Comparison of ENCODE assay signal across 31 cellular contexts in genomic region chr15:66876423-66876730, GRCh38.
DNase-seq lines count a peak whose midpoint lies in the region; ATAC-seq, FAIRE-seq and TF ChIP-seq lines count a peak whose summit lies in the region.
"Had no signal": no experiment of that assay in that cellular context is flagged by ENCODE, and none has a peak within 500 bp of the region (broad histone marks: within the 10 kb centered on the region; RNA-seq: fewer than 3 reads in every experiment).

No MANE protein-coding gene starts in this region.

- no peak overlapping the region for H2AK5ac ChIP-seq in H1 (ENCODE audit: low read depth, low read length)

- TF ChIP-seq EP300 in H1 (IDR thresholded peaks at IDR 0.05; ENCODE audit: borderline replicate concordance in 1 of 2, low read depth in 2 of 2, low read length in 2 of 2): no peak

- H3K18ac ChIP-seq in H1 (ENCODE audit: extremely low read depth, low read length): no peak overlapping the region

- no peak overlapping the region for H4K5ac ChIP-seq in H1 (ENCODE audit: insufficient read length, low read depth, low read length)

- no peaks in the 10 kb centered on the region for H3K36me3 Mint-ChIP-seq in nephron progenitor cell (ENCODE audit: low read depth)
- H3K36me3 Mint-ChIP-seq: brain; CD8-positive, alpha-beta memory T cell had no signal

- TF ChIP-seq CTCF in left ventricle myocardium inferior (IDR thresholded peaks at IDR 0.05; ENCODE audit: borderline replicate concordance): no peak
- TF ChIP-seq CTCF in right atrium auricular region (IDR thresholded peaks at IDR 0.05): no peak
- TF ChIP-seq CTCF in H1 (IDR thresholded peaks at IDR 0.05; ENCODE audit: control extremely low read depth in 1 of 3, insufficient read depth in 1 of 3, low read depth in 1 of 3, low read length in 3 of 3): no peak
- no peak for TF ChIP-seq CTCF in nephron progenitor cell (IDR thresholded peaks at IDR 0.05)

- H3K4me2 ChIP-seq in H1 (ENCODE audit: insufficient read depth in 1 of 2, low read depth in 2 of 2, low read length in 2 of 2): no peak overlapping the region
- H3K4me2 ChIP-seq: A549, smooth muscle cell had no signal

- H4K91ac ChIP-seq in H1 (replicated peaks; ENCODE audit: insufficient read length, low read length): no peak overlapping the region

- POLR2A ChIA-PET in H1 (lab: Charles Lee; ENCODE audit: partially characterized antibody): no interaction called here

- H3K79me1 ChIP-seq in H1 (ENCODE audit: low read depth, low read length): no peaks in the 10 kb centered on the region

- H3K27me3 ChIP-seq in left ventricle myocardium inferior (ENCODE audit: low read depth): no peaks in the 10 kb centered on the region
- H3K27me3 ChIP-seq in right atrium auricular region: no peaks in the 10 kb centered on the region
- no peaks in the 10 kb centered on the region for H3K27me3 ChIP-seq in H1 (replicated peaks in 1 of 4; ENCODE audit: control insufficient read depth in 3 of 4, extremely low read depth in 1 of 4, insufficient read depth in 3 of 4, low read length in 3 of 4)
- H3K27me3 ChIP-seq in aorta (ENCODE audit: control insufficient read depth in 1 of 2, insufficient read depth in 2 of 2, low read length in 1 of 2): no peaks in the 10 kb centered on the region
- H3K27me3 ChIP-seq: adrenal gland, ovary, tibial nerve had no signal

- no peaks in the 10 kb centered on the region for H3K23me2 ChIP-seq in H1 (ENCODE audit: low read depth, low read length)

- peaks cover 48% of the 10 kb centered on the region for H3K4me1 Mint-ChIP-seq in nephron progenitor cell
- H3K4me1 Mint-ChIP-seq: CD8-positive, alpha-beta memory T cell had no signal

- 70% methylated on average over 3 of the region's 5 CpGs; no CpG with 5 or more reads in 1 of the 2 experiments for WGBS in H1 (ENCODE audit: extremely low coverage in 1 of 2, insufficient coverage in 1 of 2, insufficient read length in 1 of 2, insufficient replicate concordance in 2 of 2, low coverage in 1 of 2, low lambda C conversion rate in 2 of 2, missing lambda C conversion rate in 1 of 2), 2 experiments
- WGBS in aorta, 2 donors: 65 to 76% methylated on average over 4 to 5 of the region's 5 CpGs

- peaks cover 14% of the 10 kb centered on the region for H3K27me3 Mint-ChIP-seq in nephron progenitor cell (ENCODE audit: low read depth, poor library complexity)

- no peak overlapping the region for H4K8ac ChIP-seq in H1 (ENCODE audit: extremely low read depth, insufficient read depth, low read length)

- TF ChIP-seq RAD21 in H1 (IDR thresholded peaks at IDR 0.05 in 1 of 2, conservative IDR thresholded peaks at IDR 0.05 in 1 of 2; ENCODE audit: low read depth in 2 of 2, low read length in 2 of 2): no peak

- no peak overlapping the region for H3K56ac ChIP-seq in H1 (replicated peaks; ENCODE audit: insufficient read length, low read depth, low read length)

- H3K4me3 ChIP-seq in left ventricle myocardium inferior (no peak overlapping the region), right atrium auricular region (no peak overlapping the region), H1 (ENCODE audit: extremely low read depth in 1 of 4, insufficient read depth in 2 of 4, low read depth in 3 of 4, low read length in 4 of 4) (no peak overlapping the region), aorta (ENCODE audit: low read length in 2 of 2) (no peak overlapping the region)
- H3K4me3 ChIP-seq: A549, adrenal gland, lower lobe of right lung, mucosa of descending colon, ovary, SK-N-MC, smooth muscle cell, tibial nerve had no signal

- no peak overlapping the region for H3K4me3 Mint-ChIP-seq in nephron progenitor cell
- H3K4me3 Mint-ChIP-seq: activated CD4-positive, alpha-beta memory T cell treated with anti-CD3 and anti-CD28 coated beads, Interleukin-2, amount 10 ng/mL, durations not matched to agents 7 days and 5 days; brain; CD8-positive, alpha-beta memory T cell; nephron; T-helper 1 cell treated with Interleukin-12 subunit alpha and Interleukin-12 subunit beta and Interleukin-4 antibody, amounts not matched to agents 30 μg/mL and 1 μg/mL, for 36 hours had no signal

- peak; percentile 9 for ATAC-seq in aorta (ENCODE audit: low FRiP score)
- ATAC-seq: lower lobe of right lung, mucosa of descending colon had no signal

- no peak overlapping the region for H2BK15ac ChIP-seq in H1 (ENCODE audit: low read length)

- peaks cover 0 to 2% of the 10 kb centered on the region in 2 experiments for H4K20me1 ChIP-seq in H1 (replicated peaks in 1 of 2; ENCODE audit: control insufficient read depth in 1 of 2, insufficient read depth in 2 of 2, low read length in 2 of 2)

- peak overlapping the region; percentile 46; the same call in 1 of the 2 replicates for H2AFZ ChIP-seq in H1 (ENCODE audit: low read length)

- no peak overlapping the region for H3K23ac ChIP-seq in H1 (ENCODE audit: insufficient read length)

- intact Hi-C loops in left ventricle myocardium inferior (cut with micrococcal nuclease): no loop called here
- intact Hi-C loops in aorta (cut with DNase I): no loop called here

- no peak overlapping the region for H3K27ac Mint-ChIP-seq in nephron progenitor cell
- H3K27ac Mint-ChIP-seq: activated CD4-positive, alpha-beta memory T cell treated with anti-CD3 and anti-CD28 coated beads, Interleukin-2, amount 10 ng/mL, durations not matched to agents 7 days and 5 days; brain; CD8-positive, alpha-beta memory T cell; T-helper 1 cell treated with Interleukin-12 subunit alpha and Interleukin-12 subunit beta and Interleukin-4 antibody, amounts not matched to agents 30 μg/mL and 1 μg/mL, for 36 hours had no signal

- DNase-seq in left ventricle myocardium inferior: no peak
- DNase-seq in right atrium auricular region (ENCODE audit: low spot score): no peak
- DNase-seq in OCI-M1 (lab: John Stamatoyannopoulos, UW): peak; percentile 16
- no peak for DNase-seq in H1 (ENCODE audit: low read depth in 1 of 2, low spot score in 2 of 2)
- DNase-seq in aorta: no peak
- DNase-seq in GM12892 (ENCODE audit: insufficient read length): no peak
- no peak for DNase-seq in nephron progenitor cell
- DNase-seq in ACHN: no peak
- DNase-seq: activated CD4-positive, alpha-beta memory T cell treated with anti-CD3 and anti-CD28 coated beads, Interleukin-2, amount 10 ng/mL, durations not matched to agents 7 days and 5 days; activated CD4-positive, alpha-beta T cell treated with anti-CD3 and anti-CD28 coated beads for 1 hour; CD8-positive, alpha-beta memory T cell; effector memory CD4-positive, alpha-beta T cell; erythroblast; lower lobe of right lung; mucosa of descending colon; NCI-H1105; NCI-H1930; NCI-H2227 treated with DMSO at 0.1 percent for 48 hours; ovary; retina; RPMI8226; stimulated activated CD4-positive, alpha-beta T cell treated with anti-CD3 and anti-CD28 coated beads, Interleukin-2, amount 100 ng/mL, for 24 hours had no signal

- no peak overlapping the region for H3K4ac ChIP-seq in H1 (replicated peaks; ENCODE audit: insufficient read length, low read depth, low read length)

- H3K27ac ChIP-seq in left ventricle myocardium inferior (replicated peaks): peak overlapping the region; percentile 92
- H3K27ac ChIP-seq in right atrium auricular region: no peak overlapping the region
- no peak overlapping the region for H3K27ac ChIP-seq in H1 (ENCODE audit: low read depth, low read length)
- no peak overlapping the region for H3K27ac ChIP-seq in aorta (ENCODE audit: low read depth in 1 of 2, low read length in 2 of 2)
- H3K27ac ChIP-seq: adrenal gland, lower lobe of right lung, ovary, SK-N-MC, tibial nerve had no signal

- no peak overlapping the region for H2BK20ac ChIP-seq in H1 (ENCODE audit: low read length)

- FAIRE-seq in H1 (lab: Jason Lieb, UNC) (no peak), GM12892 (lab: Jason Lieb, UNC) (no peak)
- FAIRE-seq: A549, GM19239 had no signal

- no peaks in the 10 kb centered on the region for H3K79me2 ChIP-seq in H1 (ENCODE audit: control insufficient read depth in 1 of 2, insufficient read depth in 2 of 2, low read length in 2 of 2)

- no peak overlapping the region for H2BK12ac ChIP-seq in H1 (ENCODE audit: low read depth, low read length)

- H3K4me1 ChIP-seq in left ventricle myocardium inferior (peaks cover 55% of the 10 kb centered on the region), right atrium auricular region (peaks cover 0 to 41% of the 10 kb centered on the region in 2 donors), H1 (replicated peaks in 1 of 4; ENCODE audit: control insufficient read depth in 3 of 4, insufficient read depth in 4 of 4, low read length in 3 of 4) (peaks cover 0 to 3% (median 0%) of the 10 kb centered on the region in 4 experiments; a peak in 1 of 7 replicates), aorta (ENCODE audit: control insufficient read depth in 1 of 2, insufficient read depth in 2 of 2, low read length in 2 of 2) (no peaks in the 10 kb centered on the region)

- no peaks in the 10 kb centered on the region for H3K9me3 ChIP-seq in left ventricle myocardium inferior (replicated peaks)
- no peaks in the 10 kb centered on the region for H3K9me3 ChIP-seq in right atrium auricular region
- H3K9me3 ChIP-seq in H1 (ENCODE audit: insufficient read depth in 2 of 2, low read depth in 1 of 2, low read length in 1 of 2): no peaks in the 10 kb centered on the region
- no peaks in the 10 kb centered on the region for H3K9me3 ChIP-seq in aorta (ENCODE audit: control insufficient read depth, low read length)
- H3K9me3 ChIP-seq: adrenal gland, lower lobe of right lung, mucosa of descending colon, ovary, tibial nerve had no signal

- H3K9ac ChIP-seq in H1 (replicated peaks in 1 of 4; ENCODE audit: extremely low read depth in 1 of 4, low read depth in 3 of 4, low read length in 3 of 4): no peak overlapping the region

- no peak overlapping the region for H3K14ac ChIP-seq in H1 (ENCODE audit: insufficient read length)

- no peaks in the 10 kb centered on the region for H3K9me3 Mint-ChIP-seq in nephron progenitor cell
- H3K9me3 Mint-ChIP-seq: activated CD4-positive, alpha-beta memory T cell treated with anti-CD3 and anti-CD28 coated beads, Interleukin-2, amount 10 ng/mL, durations not matched to agents 7 days and 5 days; brain; CD8-positive, alpha-beta memory T cell; nephron; T-helper 1 cell treated with Interleukin-12 subunit alpha and Interleukin-12 subunit beta and Interleukin-4 antibody, amounts not matched to agents 30 μg/mL and 1 μg/mL, for 36 hours had no signal

- CTCF ChIA-PET in H1 (lab: Charles Lee; ENCODE audit: partially characterized antibody): interaction anchor here (0.7 to 2.6 kb wide), 6 partner anchors 15 to 257 kb away, joined by 3 to 17 read pairs (median 4); no protein-coding TSS in a partner anchor

- H3K36me3 ChIP-seq in left ventricle myocardium inferior (no peaks in the 10 kb centered on the region), right atrium auricular region (no peaks in the 10 kb centered on the region), H1 (ENCODE audit: control insufficient read depth in 2 of 4, insufficient read depth in 4 of 4, low read length in 3 of 4) (no peaks in the 10 kb centered on the region), aorta (ENCODE audit: control insufficient read depth in 1 of 2, insufficient read depth in 2 of 2, low read length in 1 of 2) (no peaks in the 10 kb centered on the region)
- H3K36me3 ChIP-seq: adrenal gland, lower lobe of right lung, ovary, tibial nerve had no signal

- no peak overlapping the region for H2BK120ac ChIP-seq in H1 (replicated peaks; ENCODE audit: low read depth, low read length)

- in situ Hi-C loops in ACHN (cut with HindIII; ENCODE audit: low pct_ligation_motif_present, low pct_unique_long_range_greater_than_20kb, low sequenced_read_pairs): no loop called here

- TF ChIP-seq POLR2A in H1 (IDR thresholded peaks at IDR 0.05; ENCODE audit: control extremely low read depth in 1 of 2, low read depth in 2 of 2, low read length in 2 of 2): no peak
- no peak for TF ChIP-seq POLR2A in GM12892 (IDR thresholded peaks at IDR 0.05; ENCODE audit: low read depth, low read length)

- no peak overlapping the region for H2BK5ac ChIP-seq in H1 (ENCODE audit: low read depth, low read length)
